8 cellular contexts compared by ENCODE assay signal in the genomic region with DNA sequence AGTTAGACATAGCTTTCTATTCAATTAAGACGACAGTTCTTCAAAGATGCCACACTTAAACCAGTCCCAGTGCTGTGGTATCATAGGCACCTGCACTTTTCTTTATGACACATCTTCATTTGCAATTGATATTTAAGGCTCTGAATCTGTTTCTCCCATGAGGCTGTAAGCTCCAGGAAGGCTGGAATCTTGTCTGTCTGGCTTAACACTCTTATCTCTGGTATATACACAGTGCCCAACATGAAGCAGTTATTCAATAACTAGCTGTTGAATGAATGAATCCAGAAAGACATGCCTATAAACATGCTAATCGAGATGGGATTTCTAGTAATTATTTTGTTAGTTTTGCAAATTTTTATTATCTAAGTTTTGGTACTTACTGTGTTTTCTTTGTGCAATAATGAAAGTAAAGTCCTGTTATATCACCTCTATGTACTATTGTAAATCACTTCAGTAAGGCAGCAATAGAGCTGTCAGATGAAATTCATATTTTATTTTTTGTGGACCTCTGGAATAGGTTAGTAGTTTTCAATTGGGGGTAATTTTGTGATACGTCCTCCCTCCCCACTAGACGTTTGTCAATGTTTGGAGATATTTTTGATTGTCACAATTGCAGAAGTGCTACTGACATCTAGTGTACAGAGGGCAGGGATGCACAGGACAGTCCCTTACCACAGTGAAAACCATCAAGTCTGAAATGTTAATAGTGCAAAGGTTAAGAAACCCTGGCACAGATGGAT. TPM values are rescaled to one million over a fixed set of nuclear protein-coding genes. Genes with fewer than 3 reads are reported as not detected.
DNase-seq lines count a peak whose midpoint lies in the region; ATAC-seq and TF ChIP-seq lines count a peak whose summit lies in the region.

No MANE protein-coding gene starts in this region.

- H3K27me3 ChIP-seq in lower lobe of right lung (ENCODE audit: low read depth): no peaks in the 10 kb centered on the region

- H3K36me3 ChIP-seq in lower lobe of right lung: no peaks in the 10 kb centered on the region

- no peaks in the 10 kb centered on the region for H3K9me3 ChIP-seq in lower lobe of right lung

- no peak overlapping the region for H3K4me3 ChIP-seq in lower lobe of right lung

- intact Hi-C loops in lower lobe of right lung (cut with DNase I): no loop called here

- TF ChIP-seq CTCF in VCaP (conservative IDR thresholded peaks at IDR 0.05) (peak; percentile 91), lower lobe of right lung (IDR thresholded peaks at IDR 0.05) (peak; percentile 46)

- peak; percentile 70 for ATAC-seq in GM19328 (IDR thresholded peaks at IDR 0.05; ENCODE audit: unreplicated experiment)
- ATAC-seq in HG03457 (IDR thresholded peaks at IDR 0.05; ENCODE audit: unreplicated experiment): peak; percentile 88
- peak; percentile 73 to 87 for ATAC-seq in lower lobe of right lung

- peaks cover 9% of the 10 kb centered on the region for H3K4me1 ChIP-seq in lower lobe of right lung

- in situ Hi-C loops in ACHN (cut with HindIII; ENCODE audit: low pct_ligation_motif_present, low pct_unique_long_range_greater_than_20kb, low sequenced_read_pairs): no loop called here

- H3K27ac ChIP-seq in VCaP: peak overlapping the region; percentile 44
- no peak overlapping the region for H3K27ac ChIP-seq in lower lobe of right lung
- H3K27ac ChIP-seq in caudate nucleus (ENCODE audit: low read depth, low read length): no peak overlapping the region

- DNase-seq in ACHN (peak; percentile 69), lower lobe of right lung (no peak), midbrain (lab: John Stamatoyannopoulos, UW) (no peak), caudate nucleus (lab: John Stamatoyannopoulos, UW) (no peak)
- DNase-seq in activated T-cell treated with anti-CD3 and anti-CD28 coated beads, Interleukin-2, amount 50 U/mL, for 1 hour: no peak

RNA-seq across cellular contexts. Expression of a gene that starts 51.3 kb away (rescaled TPM):
- 63.5 TPM for total RNA-seq in lower lobe of right lung
